ENCODE assay signal across 8 cellular contexts in the genomic region with DNA sequence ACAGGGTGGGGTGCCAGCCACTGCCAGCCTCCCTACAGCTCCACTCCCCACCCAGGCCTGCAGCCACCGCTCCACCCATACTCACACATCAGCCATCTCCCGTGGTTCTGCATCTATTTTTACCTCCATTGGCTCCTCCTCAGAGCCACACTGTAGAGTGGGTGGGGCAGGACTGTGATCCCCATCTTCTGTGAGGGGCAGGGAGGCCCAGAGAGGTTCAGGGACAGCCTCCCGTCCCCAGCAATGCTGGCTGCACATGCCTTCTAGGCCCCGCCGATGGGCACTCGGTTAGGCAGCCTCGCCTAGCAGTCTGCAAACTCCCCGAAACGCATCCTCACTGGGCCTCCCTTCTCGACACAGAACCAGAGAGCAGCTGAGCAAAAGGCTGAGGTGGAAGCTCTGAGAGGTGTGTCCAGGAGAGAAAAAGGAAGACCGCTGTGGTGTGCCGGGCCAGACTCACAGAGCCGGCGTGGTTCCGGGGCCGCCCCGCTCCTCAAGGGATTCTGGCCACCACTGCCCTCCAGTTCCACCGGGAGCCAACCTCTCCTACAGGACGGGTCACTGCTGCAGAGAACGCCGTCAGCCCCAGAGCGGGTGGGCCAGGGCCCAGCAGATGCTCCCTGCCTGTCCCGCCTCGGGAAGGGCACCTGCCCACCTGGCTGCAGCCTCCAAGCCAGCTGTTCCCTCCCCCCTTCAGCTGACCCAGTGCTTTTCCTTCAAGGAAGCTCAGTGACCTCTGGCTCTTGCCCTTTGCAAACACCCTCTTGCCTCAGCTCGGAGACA.
DNase-seq lines count a peak whose midpoint lies in the region; ATAC-seq and TF ChIP-seq lines count a peak whose summit lies in the region.

No MANE protein-coding gene starts in this region.

- peak overlapping the region; percentile 87 for H3K4me3 Mint-ChIP-seq in activated T-cell treated with anti-CD3 and anti-CD28 coated beads, Interleukin-2, amount 50 U/mL, for 24 hours

- peaks cover 47% of the 10 kb centered on the region for H3K4me1 Mint-ChIP-seq in activated T-cell treated with anti-CD3 and anti-CD28 coated beads, Interleukin-2, amount 50 U/mL, for 24 hours (ENCODE audit: low read depth)

- H3K36me3 Mint-ChIP-seq in activated T-cell treated with anti-CD3 and anti-CD28 coated beads, Interleukin-2, amount 50 U/mL, for 24 hours (ENCODE audit: low read depth) = peaks cover 15% of the 10 kb centered on the region

- H3K27ac Mint-ChIP-seq in activated T-cell treated with anti-CD3 and anti-CD28 coated beads, Interleukin-2, amount 50 U/mL, for 24 hours = peak overlapping the region; percentile 77

- H3K9me3 ChIP-seq in body of pancreas (no peaks in the 10 kb centered on the region), suprapubic skin (no peaks in the 10 kb centered on the region)

- no peaks in the 10 kb centered on the region for H3K27me3 Mint-ChIP-seq in activated T-cell treated with anti-CD3 and anti-CD28 coated beads, Interleukin-2, amount 50 U/mL, for 24 hours

- no peaks in the 10 kb centered on the region for H3K27me3 ChIP-seq in body of pancreas
- no peaks in the 10 kb centered on the region for H3K27me3 ChIP-seq in suprapubic skin

- H3K27ac ChIP-seq in body of pancreas (peak overlapping the region in 3 of 4 donors; percentile 73 to 86 (median 78)), suprapubic skin (peak overlapping the region; percentile 94)

- H3K9me3 Mint-ChIP-seq in activated T-cell treated with anti-CD3 and anti-CD28 coated beads, Interleukin-2, amount 50 U/mL, for 24 hours = no peaks in the 10 kb centered on the region

- TF ChIP-seq EP300 in suprapubic skin (IDR thresholded peaks at IDR 0.05) = no peak

- H3K4me1 ChIP-seq in body of pancreas (peaks cover 69% of the 10 kb centered on the region), suprapubic skin (peaks cover 70% of the 10 kb centered on the region)

- TF ChIP-seq POLR2A in body of pancreas (IDR thresholded peaks at IDR 0.05) = no peak
- TF ChIP-seq POLR2A in suprapubic skin (IDR thresholded peaks at IDR 0.05) = no peak

- intact Hi-C loops in body of pancreas (cut with DNase I) = no loop called here

- TF ChIP-seq CTCF in body of pancreas (IDR thresholded peaks at IDR 0.05) = no peak
- TF ChIP-seq CTCF in suprapubic skin (IDR thresholded peaks at IDR 0.05) = no peak

- ATAC-seq in body of pancreas = peak; percentile 4
- ATAC-seq in HG02610 (IDR thresholded peaks at IDR 0.05; ENCODE audit: unreplicated experiment) = no peak

- WGBS in body of pancreas, 2 donors = 43 to 45% methylated on average over 7 to 22 of the region's 25 CpGs
- WGBS in suprapubic skin = 27% methylated on average over 19 of the region's 25 CpGs

- DNase-seq in activated T-cell treated with anti-CD3 and anti-CD28 coated beads, Interleukin-2, amount 50 U/mL, for 24 hours = no peak
- no peak for DNase-seq in activated T-cell treated with anti-CD3 and anti-CD28 coated beads, Interleukin-2, amount 50 U/mL, for 48 hours
- DNase-seq in body of pancreas (peak in 1 of 4 donors; percentile 27), kidney tubule cell (ENCODE audit: low spot score) (peak; percentile 26), suprapubic skin (ENCODE audit: low spot score in 2 of 2) (no peak), germinal center (ENCODE audit: low spot score) (no peak)
- no peak for DNase-seq in stimulated activated CD8-positive, alpha-beta memory T cell treated with anti-CD3 and anti-CD28 coated beads, Interleukin-4, amount 100 ng/mL, for 48 hours

- H3K4me3 ChIP-seq in body of pancreas (peak overlapping the region; percentile 24), suprapubic skin (peak overlapping the region; percentile 88)

- H3K36me3 ChIP-seq in body of pancreas (replicated peaks in 1 of 2; ENCODE audit: insufficient read depth in 1 of 2, low read depth in 2 of 2) = no peaks in the 10 kb centered on the region
- H3K36me3 ChIP-seq in suprapubic skin = peaks cover 5% of the 10 kb centered on the region
